ENCODE assay signal across 8 cellular contexts in the genomic region with DNA sequence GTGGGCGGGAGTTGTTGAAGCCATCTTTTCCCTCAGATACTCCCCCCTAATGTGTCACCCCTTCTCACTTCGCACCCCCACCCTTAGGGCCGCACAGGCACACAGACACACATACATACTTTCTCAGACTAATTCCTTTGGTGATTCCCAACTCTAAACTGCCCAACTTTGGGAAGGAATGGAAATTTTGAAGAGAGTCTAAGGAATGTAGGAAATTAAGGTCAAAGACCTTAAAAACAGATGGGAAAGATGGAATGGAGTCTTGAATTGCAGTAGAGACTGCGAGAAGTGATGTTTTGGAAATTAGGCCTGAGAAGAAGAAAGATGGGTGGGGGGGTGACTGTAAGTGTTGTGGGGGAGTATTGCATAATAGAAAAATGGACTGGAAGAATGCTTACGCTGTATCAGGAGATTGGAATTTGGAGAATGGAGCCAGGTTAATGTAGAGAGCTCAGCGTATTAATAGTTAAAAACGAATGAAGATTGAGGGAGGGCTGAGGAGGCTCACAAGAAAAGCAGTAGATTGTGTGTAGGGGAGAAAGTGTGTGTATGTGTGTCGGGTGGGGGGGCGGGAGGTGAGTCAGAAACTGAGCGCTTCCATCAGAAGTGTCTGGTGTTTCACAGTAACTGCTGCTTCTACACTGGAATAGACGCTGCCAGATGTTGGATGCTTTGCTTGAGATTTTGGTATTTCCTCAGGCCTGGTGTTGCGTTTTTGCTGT. TPM values are rescaled to one million over a fixed set of nuclear protein-coding genes. Genes with fewer than 3 reads are reported as not detected.
DNase-seq lines count a peak whose midpoint lies in the region; ATAC-seq and TF ChIP-seq lines count a peak whose summit lies in the region.

No MANE protein-coding gene starts in this region.

- H3K4me1 ChIP-seq in CD8-positive, alpha-beta T cell (ENCODE audit: insufficient read depth, low read length): peaks cover 28% of the 10 kb centered on the region

- intact Hi-C loops in CD8-positive, alpha-beta T cell (cut with DNase I, micrococcal nuclease): loop anchor here (2.0 to 5.0 kb wide), 8 partner anchors 33 to 878 kb away; a partner anchor contains a TSS

- H3K9me3 ChIP-seq in CD8-positive, alpha-beta T cell (ENCODE audit: low read length): no peaks in the 10 kb centered on the region

- H3K36me3 Mint-ChIP-seq in CD8-positive, alpha-beta T cell: peaks cover 39% of the 10 kb centered on the region
- H3K36me3 Mint-ChIP-seq in activated naive CD8-positive, alpha-beta T cell treated with anti-CD3 and anti-CD28 coated beads for 36 hours: peaks cover 27% of the 10 kb centered on the region
- peaks cover 0 to 4% (median 3%) of the 10 kb centered on the region in 3 donors for H3K36me3 Mint-ChIP-seq in immature natural killer cell

- H3K27ac ChIP-seq in CD8-positive, alpha-beta T cell (ENCODE audit: low read depth, low read length): peak overlapping the region; percentile 78

- peak in 1 of 7 experiments; percentile 11 for DNase-seq in CD8-positive, alpha-beta T cell
- no peak for DNase-seq in LNCaP clone FGC (ENCODE audit: low read depth)
- no peak for DNase-seq in activated naive CD8-positive, alpha-beta T cell treated with anti-CD3 and anti-CD28 coated beads for 36 hours
- DNase-seq in immature natural killer cell: no peak
- DNase-seq in stimulated activated naive CD4-positive, alpha-beta T cell treated with Interleukin-2 at 50 U/mL for 16 hours (lab: John Stamatoyannopoulos, UW): peak; percentile 47
- no peak for DNase-seq in cerebellar cortex (ENCODE audit: low spot score)
- no peak for DNase-seq in NCI-H2227 treated with DMSO at 0.1 percent for 48 hours (lab: John Stamatoyannopoulos, UW)

- peak overlapping the region; percentile 92 for H3K27ac Mint-ChIP-seq in CD8-positive, alpha-beta T cell
- peak overlapping the region; percentile 98 for H3K27ac Mint-ChIP-seq in activated naive CD8-positive, alpha-beta T cell treated with anti-CD3 and anti-CD28 coated beads for 36 hours
- H3K27ac Mint-ChIP-seq in immature natural killer cell: peak overlapping the region; percentile 95 to 98 (median 97)

- peaks cover 52% of the 10 kb centered on the region for H3K4me1 Mint-ChIP-seq in CD8-positive, alpha-beta T cell (ENCODE audit: low read depth)
- peaks cover 46% of the 10 kb centered on the region for H3K4me1 Mint-ChIP-seq in activated naive CD8-positive, alpha-beta T cell treated with anti-CD3 and anti-CD28 coated beads for 36 hours
- H3K4me1 Mint-ChIP-seq in immature natural killer cell: peaks cover 39 to 52% of the 10 kb centered on the region in 2 donors

- no peak for ATAC-seq in CD8-positive, alpha-beta T cell
- no peak for ATAC-seq in GM21717 (IDR thresholded peaks at IDR 0.05; ENCODE audit: unreplicated experiment)

- CTCF ChIA-PET in CD8-positive, alpha-beta T cell (lab: Charles Lee): interaction anchor here (0.6 to 2.0 kb wide), 3 partner anchors 12 to 49 kb away, joined by 3 to 7 read pairs (median 3); no protein-coding TSS in a partner anchor

- no peaks in the 10 kb centered on the region for H3K27me3 Mint-ChIP-seq in CD8-positive, alpha-beta T cell (ENCODE audit: low read depth)
- H3K27me3 Mint-ChIP-seq in activated naive CD8-positive, alpha-beta T cell treated with anti-CD3 and anti-CD28 coated beads for 36 hours: peaks cover 4% of the 10 kb centered on the region
- H3K27me3 Mint-ChIP-seq in immature natural killer cell (ENCODE audit: low read depth in 3 of 3): peaks cover 8 to 24% (median 10%) of the 10 kb centered on the region in 3 donors

- POLR2A ChIA-PET in CD8-positive, alpha-beta T cell (lab: Charles Lee): interaction anchor here (1.0 to 4.3 kb wide), 2 partner anchors 10 to 81 kb away, joined by 3 to 15 read pairs; a partner anchor contains a TSS

- peak overlapping the region; percentile 88 for H3K4me3 ChIP-seq in CD8-positive, alpha-beta T cell (ENCODE audit: low read depth, low read length)
- H3K4me3 ChIP-seq in LNCaP clone FGC (ENCODE audit: low read depth, low read length): peak overlapping the region; percentile 87

- H3K4me3 Mint-ChIP-seq in CD8-positive, alpha-beta T cell: peak overlapping the region; percentile 97
- peak overlapping the region; percentile 99 for H3K4me3 Mint-ChIP-seq in activated naive CD8-positive, alpha-beta T cell treated with anti-CD3 and anti-CD28 coated beads for 36 hours
- H3K4me3 Mint-ChIP-seq in immature natural killer cell: peak overlapping the region; percentile 98 to 100 (median 99)

- TF ChIP-seq CTCF in CD8-positive, alpha-beta T cell (IDR thresholded peaks at IDR 0.05): no peak
- no peak for TF ChIP-seq CTCF in LNCaP clone FGC (IDR thresholded peaks at IDR 0.05; ENCODE audit: control insufficient read depth, extremely low read depth, insufficient read depth)

- no peaks in the 10 kb centered on the region for H3K9me3 Mint-ChIP-seq in CD8-positive, alpha-beta T cell
- no peaks in the 10 kb centered on the region for H3K9me3 Mint-ChIP-seq in activated naive CD8-positive, alpha-beta T cell treated with anti-CD3 and anti-CD28 coated beads for 36 hours
- no peaks in the 10 kb centered on the region for H3K9me3 Mint-ChIP-seq in immature natural killer cell

- H3K27me3 ChIP-seq in CD8-positive, alpha-beta T cell (ENCODE audit: insufficient read depth, low read length): no peaks in the 10 kb centered on the region

- no peaks in the 10 kb centered on the region for H3K36me3 ChIP-seq in CD8-positive, alpha-beta T cell (ENCODE audit: insufficient read depth, low read length)

RNA-seq across cellular contexts. Expression of a gene that starts 1.7 kb away (rescaled TPM):
- 10 to 100 TPM; 37.2 to 48.2 TPM for total RNA-seq in CD8-positive, alpha-beta T cell
- total RNA-seq in activated naive CD8-positive, alpha-beta T cell treated with anti-CD3 and anti-CD28 coated beads for 36 hours: 10 to 100 TPM; 70.0 to 72.3 TPM
- polyA plus RNA-seq in immature natural killer cell: 10 to 100 TPM; 13.6 to 20.1 (median 15.8) TPM

RNA-seq across cellular contexts. Expression of a gene that starts 10.0 kb away (rescaled TPM):
- total RNA-seq in CD8-positive, alpha-beta T cell: 10 to 100 TPM in 1 of 2 experiments, 1 to 10 TPM in 1; 7.0 to 12.1 TPM
- 10 to 100 TPM; 66.4 to 79.1 TPM for total RNA-seq in activated naive CD8-positive, alpha-beta T cell treated with anti-CD3 and anti-CD28 coated beads for 36 hours
- 100 to 1,000 TPM in 1 of 3 donors, 10 to 100 TPM in 2; 68.7 to 102 (median 75.5) TPM for polyA plus RNA-seq in immature natural killer cell

RNA-seq across cellular contexts. Expression of a gene that starts 24.2 kb away (rescaled TPM):
- total RNA-seq in CD8-positive, alpha-beta T cell: 1 to 10 TPM in 1 of 2 experiments, under 1 TPM in 1; 0.98 to 1.7 TPM
- total RNA-seq in activated naive CD8-positive, alpha-beta T cell treated with anti-CD3 and anti-CD28 coated beads for 36 hours: 1 to 10 TPM; 2.3 to 2.5 TPM
- polyA plus RNA-seq in immature natural killer cell: 1 to 10 TPM in 1 of 3 donors, not detected in 2; 1.3 TPM

RNA-seq across cellular contexts. Expression of a gene that starts 34.1 kb away (rescaled TPM):
- 10 to 100 TPM; 35.0 to 40.4 TPM for total RNA-seq in CD8-positive, alpha-beta T cell
- 10 to 100 TPM; 80.9 to 81.9 TPM for total RNA-seq in activated naive CD8-positive, alpha-beta T cell treated with anti-CD3 and anti-CD28 coated beads for 36 hours
- 100 to 1,000 TPM in 1 of 3 donors, 10 to 100 TPM in 2; 79.4 to 122 (median 96.4) TPM for polyA plus RNA-seq in immature natural killer cell

RNA-seq across cellular contexts. Expression of a gene that starts 34.3 kb away (rescaled TPM):
- total RNA-seq in CD8-positive, alpha-beta T cell: under 1 TPM; 0.49 to 0.94 TPM
- 1 to 10 TPM; 3.5 TPM for total RNA-seq in activated naive CD8-positive, alpha-beta T cell treated with anti-CD3 and anti-CD28 coated beads for 36 hours
- polyA plus RNA-seq in immature natural killer cell: under 1 TPM in 1 of 3 donors, not detected in 2; 0.29 TPM

Comparison
In these comparisons a context has a peak if more than half of its experiments do, and no peak if none do; other contexts are left out.
1. RNA of a gene that starts 10.0 kb away (total RNA-seq): 66.4 to 79.1 TPM in activated naive CD8-positive, alpha-beta T cell treated with anti-CD3 and anti-CD28 coated beads for 36 hours; 7.0 to 12.1 TPM in CD8-positive, alpha-beta T cell; every median in the first group is over 4 times any median in the second.
2. Peak in every context shown above with its lines, with median percentiles within 50 percentile points of each other: H3K27ac Mint-ChIP-seq and H3K4me3 Mint-ChIP-seq.